7 cellular contexts compared by ENCODE assay signal in the genomic region with DNA sequence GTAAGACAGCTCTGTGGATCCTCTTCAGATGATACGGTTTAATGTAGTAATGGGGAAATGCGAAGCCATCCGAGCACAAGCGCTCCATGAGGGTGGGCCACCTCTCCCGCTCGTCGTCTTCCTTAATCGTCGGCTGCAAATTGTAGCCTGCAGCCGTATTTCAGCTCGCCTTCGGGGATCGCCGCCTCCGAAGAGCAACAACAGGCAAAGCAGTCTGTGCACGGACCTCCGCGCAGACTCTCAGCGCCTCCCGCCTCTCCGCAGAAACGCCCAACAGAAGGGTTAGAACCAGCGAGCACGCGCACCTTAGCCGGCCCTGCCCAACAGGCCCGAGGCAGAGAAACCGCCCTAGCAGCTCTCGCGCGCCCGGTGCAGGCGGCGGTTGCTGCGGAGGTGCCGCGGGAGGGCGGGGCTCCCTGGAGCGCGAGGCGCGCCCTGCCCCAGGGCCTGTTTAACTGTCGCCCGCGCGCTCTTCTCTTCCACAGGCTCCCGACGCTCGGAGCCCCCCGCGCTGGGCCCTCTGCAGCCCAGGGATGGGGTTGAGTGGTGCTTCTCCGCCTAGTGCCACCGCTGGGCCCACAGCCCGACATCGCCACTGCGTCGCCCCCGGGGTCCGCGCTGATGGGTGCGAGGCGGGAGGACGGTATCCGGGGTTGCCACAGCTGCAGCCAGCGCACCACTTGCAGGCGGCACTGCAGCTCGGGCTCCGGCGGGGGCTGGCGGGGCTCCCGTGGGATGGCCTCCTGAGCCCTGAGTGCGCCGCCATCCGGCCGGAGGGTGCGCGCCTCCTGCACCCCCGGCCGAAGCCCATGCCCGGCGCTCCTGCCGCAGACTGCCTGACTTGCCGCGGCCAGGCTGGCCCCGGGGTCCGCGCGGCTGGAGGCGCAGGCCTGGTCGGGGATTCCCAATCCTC. TPM values are rescaled to one million over a fixed set of nuclear protein-coding genes. Genes with fewer than 3 reads are reported as not detected.
DNase-seq lines count a peak whose midpoint lies in the region; ATAC-seq, FAIRE-seq and TF ChIP-seq lines count a peak whose summit lies in the region.
"Not testable (repeated sequence)": the region's sequence is repeated elsewhere in the genome, so short reads cannot be mapped to it uniquely, and the experiment has no call there.

A gene (minus strand): TSS at position 280 of the 913 bp plus-strand sequence. CDS start 192 bp downstream, at position 88.

- H3K9me2 ChIP-seq in OCI-LY1 (ENCODE audit: low read depth, low read length), result not testable (repeated sequence)

- not testable (repeated sequence) for H3F3A ChIP-seq in OCI-LY1 (ENCODE audit: insufficient read depth, low read length)

- TF ChIP-seq RAD21 in HepG2 (CRISPR knock-in tag; IDR thresholded peaks at IDR 0.05), result not testable (repeated sequence)

- not testable (repeated sequence) for H4K20me1 ChIP-seq in OCI-LY1 (ENCODE audit: insufficient read depth, low read length); HepG2 (ENCODE audit: insufficient read depth, low read length)

- POLR2A ChIA-PET in HepG2 (lab: Yijun Ruan, JAX), result interaction anchor here (0.9 to 2.3 kb wide), 5 partner anchors 56 to 109 kb away, joined by 5 to 17 read pairs (median 11); a partner anchor contains a TSS

- H2AFZ ChIP-seq in OCI-LY1 (ENCODE audit: low read length), result not testable (repeated sequence)
- peak within 1 kb of the TSS; percentile 91 for H2AFZ ChIP-seq in HepG2 (ENCODE audit: low read length)

- BruUV-seq in HepG2 (replicated peaks; lab: Mats Ljungman, UMichigan), result not testable (repeated sequence)

- DNase-seq in activated T-cell treated with anti-CD3 and anti-CD28 coated beads for 48 hours (ENCODE audit: low read depth) (peak; percentile 65), HepG2 (ENCODE audit: low spot score) (peak; percentile 71)
- peak; percentile 54 for DNase-seq in stimulated activated CD4-positive, alpha-beta T cell treated with anti-CD3 and anti-CD28 coated beads, Interleukin-12 subunit alpha, Interleukin-12 subunit beta, amount 100 ng/mL, for 4 hours

- not testable (repeated sequence) for H3K79me2 ChIP-seq in OCI-LY1 (ENCODE audit: insufficient read depth, low read length); HepG2 (ENCODE audit: insufficient read depth, low read length)

- WGBS in HepG2 (ENCODE audit: low lambda C conversion rate), result 1% methylated on average over 20 of the region's 90 CpGs

- H3K9me3 ChIP-seq in OCI-LY1 (ENCODE audit: low read length); endocrine pancreas (ENCODE audit: control insufficient read depth, low read length); HepG2 (ENCODE audit: low read length): not testable (repeated sequence)

- intact Hi-C loops in HepG2 (cut with micrococcal nuclease; ENCODE audit: unreplicated experiment), result loop anchor here (1.0 to 5.0 kb wide), 4 partner anchors 57 to 159 kb away; a partner anchor contains a TSS

- H3K4me3 ChIP-seq in OCI-LY1 (ENCODE audit: low read depth, low read length, poor library complexity, severe bottlenecking) (peak within 1 kb of the TSS; percentile 62), HepG2 (replicated peaks in 1 of 3; ENCODE audit: insufficient read depth in 1 of 3, low read depth in 2 of 3, low read length in 3 of 3) (peak within 1 kb of the TSS; percentile 74 to 84 (median 82); a peak in 5 of 6 replicates)
- H3K4me3 ChIP-seq in endocrine pancreas (ENCODE audit: control insufficient read depth, insufficient read depth, low read length), result not testable (repeated sequence)

- H3K36me3 ChIP-seq in OCI-LY1 (ENCODE audit: insufficient read depth, low read length); endocrine pancreas (ENCODE audit: control insufficient read depth, insufficient read depth, low read length); HepG2 (replicated peaks in 1 of 2; ENCODE audit: control insufficient read depth in 1 of 2, insufficient read depth in 2 of 2, low read length in 2 of 2): not testable (repeated sequence)

- not testable (repeated sequence) for H3K27me3 ChIP-seq in OCI-LY1 (ENCODE audit: insufficient read depth, low read length); endocrine pancreas (ENCODE audit: control insufficient read depth, insufficient read depth, low read length); HepG2 (ENCODE audit: control insufficient read depth in 1 of 2, insufficient read depth in 2 of 2, low read length in 2 of 2)

- not testable (repeated sequence) for TF ChIP-seq EP300 in HepG2 (IDR thresholded peaks at IDR 0.05; ENCODE audit: low read depth in 2 of 2, low read length in 2 of 2); HepG2 (CRISPR knock-in tag; IDR thresholded peaks at IDR 0.05; ENCODE audit: borderline replicate concordance)

- in situ Hi-C loops in HepG2 (cut with HindIII; ENCODE audit: extremely low pct_ligation_motif_present, low pct_unique_long_range_greater_than_20kb), result loop anchor here (5.0 kb wide), 1 partner anchor 72 kb away; a partner anchor contains a TSS

- peak; percentile 33 to 47; a peak in 2 of 4 replicates for TF ChIP-seq POLR2A in HepG2 (IDR thresholded peaks at IDR 0.05; ENCODE audit: insufficient read depth in 1 of 2, low read depth in 2 of 2, low read length in 2 of 2)

- peak within 1 kb of the TSS; percentile 65 for H3K9ac ChIP-seq in OCI-LY1 (ENCODE audit: low read length)
- peak within 1 kb of the TSS; percentile 95 for H3K9ac ChIP-seq in endocrine pancreas (ENCODE audit: control insufficient read depth, insufficient read depth, low read length)
- H3K9ac ChIP-seq in HepG2 (ENCODE audit: insufficient read depth, low read depth, low read length), result peak within 1 kb of the TSS; percentile 85

- H3K4me1 ChIP-seq in OCI-LY1 (ENCODE audit: insufficient read depth, low read length, severe bottlenecking); endocrine pancreas (ENCODE audit: control insufficient read depth, insufficient read depth, low read length); HepG2 (ENCODE audit: insufficient read depth, low read length): not testable (repeated sequence)

- H3K4me2 ChIP-seq in OCI-LY1 (ENCODE audit: low read length) (peak within 1 kb of the TSS; percentile 71), HepG2 (ENCODE audit: low read depth, low read length) (peak within 1 kb of the TSS; percentile 99)

- CTCF ChIA-PET in HepG2 (lab: Yijun Ruan, JAX; ENCODE audit: low intra/inter-chr PET ratio, low total read pairs), result interaction anchor here (1.2 to 3.2 kb wide), 4 partner anchors 74 to 159 kb away, joined by 4 to 267 read pairs (median 9); a partner anchor contains a TSS

- ATAC-seq in GM18517 (IDR thresholded peaks at IDR 0.05; ENCODE audit: unreplicated experiment) (peak; percentile 58), HG02852 (IDR thresholded peaks at IDR 0.05; ENCODE audit: unreplicated experiment) (peak; percentile 78), HepG2 (peak; percentile 87)

- FAIRE-seq in HepG2 (lab: Jason Lieb, UNC), result not testable (repeated sequence)

- not testable (repeated sequence) for TF ChIP-seq CTCF in OCI-LY1 (IDR thresholded peaks at IDR 0.05; ENCODE audit: low read length)
- TF ChIP-seq CTCF in HepG2 (CRISPR knock-in tag; IDR thresholded peaks at IDR 0.05), result peak; percentile 31; the same call in 1 of the 2 replicates

- H3K27ac ChIP-seq in OCI-LY1 (ENCODE audit: low read depth, low read length, poor library complexity, severe bottlenecking) (peak within 1 kb of the TSS; percentile 82), HepG2 (ENCODE audit: extremely low read length, insufficient read depth, low read length) (peak within 1 kb of the TSS; percentile 90)

TF ChIP-seq in HepG2, 621 proteins besides CTCF, POLR2A, EP300 and RAD21 (continues in another document):
- TF ChIP-seq, protein P1, sequence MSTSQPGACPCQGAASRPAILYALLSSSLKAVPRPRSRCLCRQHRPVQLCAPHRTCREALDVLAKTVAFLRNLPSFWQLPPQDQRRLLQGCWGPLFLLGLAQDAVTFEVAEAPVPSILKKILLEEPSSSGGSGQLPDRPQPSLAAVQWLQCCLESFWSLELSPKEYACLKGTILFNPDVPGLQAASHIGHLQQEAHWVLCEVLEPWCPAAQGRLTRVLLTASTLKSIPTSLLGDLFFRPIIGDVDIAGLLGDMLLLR (CRISPR knock-in tag; IDR thresholded peaks at IDR 0.05), result 0 out of 2 replicates have a peak, but pooled peaks have one; percentile 56

RNA-seq across cellular contexts. Expression of the gene that starts here (rescaled TPM):
- 7.4 and 34.8 TPM in 2 replicates for total RNA-seq in HepG2 (2016; rRNA removed; fragmentation: Illumina TruSeq; extraction: Trizol)
- 10.8 and 17.5 TPM in 2 replicates for total RNA-seq in HepG2 (2016; cell fraction: cytosol; rRNA removed; fragmentation: Illumina TruSeq; extraction: Trizol; ENCODE audit: low read depth)
- total RNA-seq in HepG2 (2016; cell fraction: insoluble cytoplasmic fraction; rRNA removed; fragmentation: Illumina TruSeq; extraction: Trizol), result 8.0 and 32.0 TPM in 2 replicates
- 14.3 and 14.7 TPM in 2 replicates for total RNA-seq in HepG2 (2016; cell fraction: membrane; rRNA removed; fragmentation: Illumina TruSeq; extraction: Trizol)
- total RNA-seq in HepG2 (2016; cell fraction: nucleus; rRNA removed; fragmentation: Illumina TruSeq; extraction: Trizol), result 115 and 125 TPM in 2 replicates
- 5.5 and 7.3 TPM in 2 replicates for polyA plus RNA-seq in HepG2 (2011; rRNA removed)
- 0.60 and 0.63 TPM in 2 replicates for polyA plus RNA-seq in HepG2 (2011; cell fraction: cytosol; rRNA removed)
- polyA plus RNA-seq in HepG2 (2011; cell fraction: nucleus; rRNA removed), result 28.4 and 36.1 TPM in 2 replicates
- polyA plus RNA-seq in HepG2 (2012), result 4.2 and 7.8 TPM in 2 replicates
- 0.32 and 0.77 TPM in 2 replicates for polyA plus RNA-seq in HepG2 (2016; cell fraction: cytosol; fragmentation: Illumina TruSeq; extraction: Trizol; ENCODE audit: low read depth)
- 3.2 and 4.1 TPM in 2 replicates for polyA plus RNA-seq in HepG2 (2016; cell fraction: insoluble cytoplasmic fraction; fragmentation: Illumina TruSeq; extraction: Trizol; ENCODE audit: low read depth)
- polyA plus RNA-seq in HepG2 (2016; cell fraction: membrane; fragmentation: Illumina TruSeq; extraction: Trizol; ENCODE audit: low read depth), result 0.80 and 1.2 TPM in 2 replicates
- polyA plus RNA-seq in HepG2 (2016; cell fraction: nucleus; fragmentation: Illumina TruSeq; extraction: Trizol; ENCODE audit: insufficient read depth, low read depth), result 38.1 and 43.9 TPM in 2 replicates
- 17.3 and 47.3 TPM in 2 replicates for polyA minus RNA-seq in HepG2 (2011; rRNA and poly(A)+ RNA removed; ENCODE audit: low replicate concordance)
- polyA minus RNA-seq in HepG2 (2011; cell fraction: cytosol; rRNA and poly(A)+ RNA removed), result 3.7 and 4.6 TPM in 2 replicates
- 274 and 291 TPM in 2 replicates for polyA minus RNA-seq in HepG2 (2011; cell fraction: nucleus; rRNA and poly(A)+ RNA removed)
